ENCODE assay signal across 23 cellular contexts in genomic region chr4:174575436-174575835, GRCh38.
"Had no signal": no experiment of that assay in that cellular context is flagged by ENCODE, and none has a peak within 500 bp of the region (broad histone marks: within the 10 kb centered on the region; RNA-seq: fewer than 3 reads in every experiment).

No MANE protein-coding gene starts in this region.

- H3K4me1 ChIP-seq: left ventricle myocardium inferior, pancreas, psoas muscle, right atrium auricular region, right lobe of liver, vagina had no signal

- H3K36me3 ChIP-seq: left ventricle myocardium inferior, pancreas, right atrium auricular region, right lobe of liver, tibial nerve, upper lobe of left lung, vagina had no signal

- DNase-seq: hippocampal formation; kidney glomerular epithelial cell; left colon; left ventricle myocardium inferior; mesendoderm; naive thymus-derived CD4-positive, alpha-beta T cell; nucleus accumbens; pancreas; psoas muscle; right lobe of liver; stimulated activated CD4-positive, alpha-beta T cell treated with anti-CD3 and anti-CD28 coated beads, Interleukin-12 subunit alpha, Interleukin-12 subunit beta, amount 100 ng/mL, for 4 hours; stimulated activated CD4-positive, alpha-beta T cell treated with anti-CD3 and anti-CD28 coated beads, Interleukin-15, amount 100 ng/mL, for 24 hours; stimulated activated CD4-positive, alpha-beta T cell treated with anti-CD3 and anti-CD28 coated beads, Interleukin-2, amount 100 ng/mL, for 24 hours; stimulated activated CD4-positive, alpha-beta T cell treated with anti-CD3 and anti-CD28 coated beads, Interleukin-4, amount 100 ng/mL, for 1 hour; stimulated activated naive CD4-positive, alpha-beta T cell; stimulated activated naive CD8-positive, alpha-beta T cell treated with anti-CD3 and anti-CD28 coated beads, Interleukin-15, amount 100 ng/mL, for 72 hours; substantia nigra; upper lobe of left lung had no signal

- ATAC-seq: left colon; naive thymus-derived CD4-positive, alpha-beta T cell; natural killer cell treated with Interleukin-12 subunit alpha and Interleukin-12 subunit beta and Interleukin-15 and Interleukin-18, amount 100 ng/mL, for 72 hours; pancreas; psoas muscle; right lobe of liver; stimulated activated naive CD8-positive, alpha-beta T cell treated with anti-CD3 and anti-CD28 coated beads, Interleukin-15, amount 100 ng/mL, for 72 hours had no signal

- H3K9me3 ChIP-seq: left ventricle myocardium inferior, pancreas, psoas muscle, right atrium auricular region, right lobe of liver, tibial nerve, upper lobe of left lung, vagina had no signal

- H3K4me3 ChIP-seq: left ventricle myocardium inferior, lung, pancreas, psoas muscle, right atrium auricular region, right lobe of liver, tibial nerve, upper lobe of left lung, vagina had no signal
